13 cellular contexts compared by ENCODE assay signal in genomic region chr12:116657921-116658495, GRCh38.
DNase-seq lines count a peak whose midpoint lies in the region; ATAC-seq and TF ChIP-seq lines count a peak whose summit lies in the region.
"Had no signal": no experiment of that assay in that cellular context is flagged by ENCODE, and none has a peak within 500 bp of the region (broad histone marks: within the 10 kb centered on the region; RNA-seq: fewer than 3 reads in every experiment).

No MANE protein-coding gene starts in this region.

- DNase-seq in HFFc6 = no peak
- DNase-seq in chondrocyte (ENCODE audit: low spot score) = no peak
- no peak for DNase-seq in thoracic aorta (ENCODE audit: low spot score)
- DNase-seq in WTC11 (ENCODE audit: low spot score) = no peak
- DNase-seq: activated CD4-positive, alpha-beta T cell treated with anti-CD3 and anti-CD28 coated beads for 1 hour; activated naive CD4-positive, alpha-beta T cell treated with anti-CD3 and anti-CD28 coated beads for 36 hours; DMS79 treated with DMSO at 0.1 percent for 48 hours; KG1; NCI-H2227 treated with DMSO at 0.1 percent for 48 hours; SIG-M5 had no signal

- H3K27me3 ChIP-seq in mucosa of rectum (ENCODE audit: control insufficient read depth in 2 of 2, insufficient read depth in 2 of 2, low read length in 2 of 2) (peaks cover 0 to under 1% of the 10 kb centered on the region in 2 donors), thoracic aorta (replicated peaks; ENCODE audit: insufficient read depth) (no peaks in the 10 kb centered on the region)

- TF ChIP-seq CTCF in HFFc6 (IDR thresholded peaks at IDR 0.05) = no peak
- TF ChIP-seq CTCF in chondrocyte (IDR thresholded peaks at IDR 0.05) = no peak
- no peak for TF ChIP-seq CTCF in thoracic aorta (IDR thresholded peaks at IDR 0.05)
- no peak for TF ChIP-seq CTCF in WTC11 (IDR thresholded peaks at IDR 0.05)

- ATAC-seq in thoracic aorta (ENCODE audit: insufficient number of reproducible peaks, low FRiP score, low read depth) = no peak
- ATAC-seq in GM21515 (IDR thresholded peaks at IDR 0.05; ENCODE audit: unreplicated experiment) = no peak
- ATAC-seq in HG03354 (IDR thresholded peaks at IDR 0.05; ENCODE audit: poor library complexity, severe bottlenecking, unreplicated experiment) = no peak
- ATAC-seq in WTC11 = no peak

- CTCF ChIA-PET in WTC11 (lab: Charles Lee) = interaction anchor here (0.7 to 2.1 kb wide), 5 partner anchors 30 to 48 kb away, joined by 3 to 7 read pairs (median 3); no protein-coding TSS in a partner anchor

- H3K27me3 Mint-ChIP-seq in HFFc6 (ENCODE audit: insufficient read depth) = peaks cover 56% of the 10 kb centered on the region
- no peaks in the 10 kb centered on the region for H3K27me3 Mint-ChIP-seq in chondrocyte (ENCODE audit: low read depth)
- H3K27me3 Mint-ChIP-seq in WTC11 (ENCODE audit: low read depth) = no peaks in the 10 kb centered on the region

- H3K9ac ChIP-seq in mucosa of rectum (ENCODE audit: low read depth in 1 of 2, low read length in 2 of 2) = no peak overlapping the region

- no peaks in the 10 kb centered on the region for H3K9me3 Mint-ChIP-seq in HFFc6
- H3K9me3 Mint-ChIP-seq in chondrocyte (ENCODE audit: low read depth) = no peaks in the 10 kb centered on the region
- H3K9me3 Mint-ChIP-seq in WTC11 = peaks cover 14% of the 10 kb centered on the region
- H3K9me3 Mint-ChIP-seq: activated naive CD4-positive, alpha-beta T cell treated with anti-CD3 and anti-CD28 coated beads for 36 hours had no signal

- no peak overlapping the region for H3K27ac Mint-ChIP-seq in HFFc6
- peak overlapping the region; percentile 92 for H3K27ac Mint-ChIP-seq in chondrocyte (ENCODE audit: unreplicated experiment)
- H3K27ac Mint-ChIP-seq in WTC11 = no peak overlapping the region
- H3K27ac Mint-ChIP-seq: activated naive CD4-positive, alpha-beta T cell treated with anti-CD3 and anti-CD28 coated beads for 36 hours had no signal

- POLR2A ChIA-PET in WTC11 (lab: Charles Lee) = no interaction called here

- H3K4me3 Mint-ChIP-seq in HFFc6 = peak overlapping the region; percentile 84
- H3K4me3 Mint-ChIP-seq in chondrocyte (ENCODE audit: unreplicated experiment) = peak overlapping the region; percentile 72
- no peak overlapping the region for H3K4me3 Mint-ChIP-seq in WTC11
- H3K4me3 Mint-ChIP-seq: activated naive CD4-positive, alpha-beta T cell treated with anti-CD3 and anti-CD28 coated beads for 36 hours had no signal

- H3K36me3 ChIP-seq in mucosa of rectum (ENCODE audit: control insufficient read depth in 2 of 2, insufficient read depth in 2 of 2, low read length in 2 of 2) (no peaks in the 10 kb centered on the region), thoracic aorta (no peaks in the 10 kb centered on the region)

- H3K4me1 ChIP-seq in mucosa of rectum (ENCODE audit: control insufficient read depth in 2 of 2, insufficient read depth in 2 of 2, low read length in 2 of 2) (peaks cover 5 to 7% of the 10 kb centered on the region in 2 donors), thoracic aorta (ENCODE audit: control insufficient read depth in 1 of 2, low read depth in 2 of 2) (peaks cover 14 to 20% of the 10 kb centered on the region in 2 donors)

- peak overlapping the region; percentile 17 to 31 for H3K4me3 ChIP-seq in mucosa of rectum (ENCODE audit: low read length in 2 of 2)
- H3K4me3 ChIP-seq in thoracic aorta = peak overlapping the region; percentile 69

- H3K27ac ChIP-seq in mucosa of rectum (ENCODE audit: low read depth in 2 of 2, low read length in 2 of 2) = no peak overlapping the region
- peak overlapping the region; percentile 34 to 68 for H3K27ac ChIP-seq in thoracic aorta

- H3K9me3 ChIP-seq in mucosa of rectum (ENCODE audit: control insufficient read depth in 2 of 2, low read length in 2 of 2) (no peaks in the 10 kb centered on the region), thoracic aorta (no peaks in the 10 kb centered on the region)

- H3K36me3 Mint-ChIP-seq in HFFc6 (ENCODE audit: low read depth) = no peaks in the 10 kb centered on the region
- no peaks in the 10 kb centered on the region for H3K36me3 Mint-ChIP-seq in chondrocyte (ENCODE audit: low read depth)
- H3K36me3 Mint-ChIP-seq in WTC11 = no peaks in the 10 kb centered on the region

- H3K4me1 Mint-ChIP-seq in HFFc6 (ENCODE audit: low read depth) (peaks cover 33% of the 10 kb centered on the region), chondrocyte (ENCODE audit: low read depth) (peaks cover 37% of the 10 kb centered on the region), WTC11 (peaks cover 29% of the 10 kb centered on the region)

TF ChIP-seq in WTC11, 78 proteins besides CTCF, POLR2A, EP300 and RAD21:
- TF ChIP-seq ATF2 (CRISPR knock-in tag; IDR thresholded peaks at IDR 0.05; ENCODE audit: borderline replicate concordance, low read depth) = no peak
- TF ChIP-seq, protein P1, sequence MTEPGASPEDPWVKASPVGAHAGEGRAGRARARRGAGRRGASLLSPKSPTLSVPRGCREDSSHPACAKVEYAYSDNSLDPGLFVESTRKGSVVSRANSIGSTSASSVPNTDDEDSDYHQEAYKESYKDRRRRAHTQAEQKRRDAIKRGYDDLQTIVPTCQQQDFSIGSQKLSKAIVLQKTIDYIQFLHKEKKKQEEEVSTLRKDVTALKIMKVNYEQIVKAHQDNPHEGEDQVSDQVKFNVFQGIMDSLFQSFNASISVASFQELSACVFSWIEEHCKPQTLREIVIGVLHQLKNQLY (CRISPR knock-in tag; IDR thresholded peaks at IDR 0.05) = no peak
- TF ChIP-seq RORB (CRISPR knock-in tag; IDR thresholded peaks at IDR 0.05) = no peak
- TF ChIP-seq NR3C1 (CRISPR knock-in tag; conservative IDR thresholded peaks at IDR 0.05; ENCODE audit: low read depth) = no peak
- no peak for TF ChIP-seq ZNF263 (CRISPR knock-in tag; IDR thresholded peaks at IDR 0.05; ENCODE audit: low read depth)
- no peak for TF ChIP-seq MXD4 (CRISPR knock-in tag; IDR thresholded peaks at IDR 0.05; ENCODE audit: borderline replicate concordance)
- no peak for TF ChIP-seq SMAD4 (CRISPR knock-in tag; IDR thresholded peaks at IDR 0.05)
- TF ChIP-seq, protein P2, sequence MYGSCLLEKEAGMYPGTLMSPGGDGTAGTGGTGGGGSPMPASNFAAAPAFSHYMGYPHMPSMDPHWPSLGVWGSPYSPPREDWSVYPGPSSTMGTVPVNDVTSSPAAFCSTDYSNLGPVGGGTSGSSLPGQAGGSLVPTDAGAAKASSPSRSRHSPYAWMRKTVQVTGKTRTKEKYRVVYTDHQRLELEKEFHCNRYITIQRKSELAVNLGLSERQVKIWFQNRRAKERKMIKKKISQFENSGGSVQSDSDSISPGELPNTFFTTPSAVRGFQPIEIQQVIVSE (CRISPR knock-in tag; IDR thresholded peaks at IDR 0.05; ENCODE audit: borderline replicate concordance) = no peak
- TF ChIP-seq ETV6 (CRISPR knock-in tag; IDR thresholded peaks at IDR 0.05) = no peak
- no peak for TF ChIP-seq SMAD3 (CRISPR knock-in tag; IDR thresholded peaks at IDR 0.05; ENCODE audit: borderline replicate concordance)
- no peak for TF ChIP-seq FOXP1 (CRISPR knock-in tag; IDR thresholded peaks at IDR 0.05; ENCODE audit: borderline replicate concordance)
- TF ChIP-seq, protein P3, sequence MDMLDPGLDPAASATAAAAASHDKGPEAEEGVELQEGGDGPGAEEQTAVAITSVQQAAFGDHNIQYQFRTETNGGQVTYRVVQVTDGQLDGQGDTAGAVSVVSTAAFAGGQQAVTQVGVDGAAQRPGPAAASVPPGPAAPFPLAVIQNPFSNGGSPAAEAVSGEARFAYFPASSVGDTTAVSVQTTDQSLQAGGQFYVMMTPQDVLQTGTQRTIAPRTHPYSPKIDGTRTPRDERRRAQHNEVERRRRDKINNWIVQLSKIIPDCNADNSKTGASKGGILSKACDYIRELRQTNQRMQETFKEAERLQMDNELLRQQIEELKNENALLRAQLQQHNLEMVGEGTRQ (CRISPR knock-in tag; IDR thresholded peaks at IDR 0.05) = no peak
- TF ChIP-seq RELA (CRISPR knock-in tag; IDR thresholded peaks at IDR 0.05; ENCODE audit: borderline replicate concordance) = no peak
- no peak for TF ChIP-seq MYBL2 (CRISPR knock-in tag; IDR thresholded peaks at IDR 0.05)
- no peak for TF ChIP-seq PREB (CRISPR knock-in tag; IDR thresholded peaks at IDR 0.05; ENCODE audit: borderline replicate concordance)

Comparison
In these comparisons a context has a peak if more than half of its experiments do, and no peak if none do; other contexts are left out.
1. H3K27ac ChIP-seq: peak in thoracic aorta (2 of 2); none in mucosa of rectum (0 of 2).